In the genomic region with DNA sequence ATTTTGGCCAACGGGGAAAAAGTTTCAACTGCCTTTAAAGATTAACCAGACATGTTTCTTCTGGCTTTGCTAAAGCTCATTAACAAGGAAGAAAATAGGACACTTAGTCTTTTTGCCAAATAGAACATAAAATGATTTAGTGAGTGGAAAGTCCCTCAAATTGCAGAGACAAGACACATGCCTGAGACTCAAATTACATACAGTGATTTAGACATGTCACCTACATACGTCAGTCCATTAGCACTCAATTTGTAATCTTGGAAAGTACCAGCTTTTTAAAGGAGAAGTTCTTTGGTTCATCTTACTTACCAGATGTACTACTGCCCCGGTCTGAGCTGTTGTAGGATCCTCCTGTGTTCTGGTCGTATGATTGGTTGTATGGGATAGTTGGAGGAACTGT, we compare ENCODE assay signal across 1 cellular context.
TF ChIP-seq lines count a peak whose summit lies in the region.

No MANE protein-coding gene starts in this region.

TF ChIP-seq in IMR-90, 13 proteins besides CTCF, POLR2A, EP300 and RAD21 (continued from another document):
- TF ChIP-seq FOS (IDR thresholded peaks at IDR 0.05; ENCODE audit: low read depth, low read length) (no peak), CEBPB (IDR thresholded peaks at IDR 0.05; ENCODE audit: low read depth, low read length) (no peak), MAFK (IDR thresholded peaks at IDR 0.05; ENCODE audit: low read depth, low read length) (no peak), MAZ (IDR thresholded peaks at IDR 0.05; ENCODE audit: borderline replicate concordance, low read depth, low read length) (no peak), NFE2L2 (IDR thresholded peaks at IDR 0.05; ENCODE audit: low read depth, low read length) (no peak), SMC3 (IDR thresholded peaks at IDR 0.05; ENCODE audit: low read depth, low read length) (no peak), CHD1 (IDR thresholded peaks at IDR 0.05; ENCODE audit: low read depth, low read length) (no peak), RCOR1 (IDR thresholded peaks at IDR 0.05; ENCODE audit: insufficient replicate concordance, low read length) (no peak)
- TF ChIP-seq, protein P1, sequence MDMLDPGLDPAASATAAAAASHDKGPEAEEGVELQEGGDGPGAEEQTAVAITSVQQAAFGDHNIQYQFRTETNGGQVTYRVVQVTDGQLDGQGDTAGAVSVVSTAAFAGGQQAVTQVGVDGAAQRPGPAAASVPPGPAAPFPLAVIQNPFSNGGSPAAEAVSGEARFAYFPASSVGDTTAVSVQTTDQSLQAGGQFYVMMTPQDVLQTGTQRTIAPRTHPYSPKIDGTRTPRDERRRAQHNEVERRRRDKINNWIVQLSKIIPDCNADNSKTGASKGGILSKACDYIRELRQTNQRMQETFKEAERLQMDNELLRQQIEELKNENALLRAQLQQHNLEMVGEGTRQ (IDR thresholded peaks at IDR 0.05; ENCODE audit: low read depth, low read length) = no peak
- TF ChIP-seq, protein P2, sequence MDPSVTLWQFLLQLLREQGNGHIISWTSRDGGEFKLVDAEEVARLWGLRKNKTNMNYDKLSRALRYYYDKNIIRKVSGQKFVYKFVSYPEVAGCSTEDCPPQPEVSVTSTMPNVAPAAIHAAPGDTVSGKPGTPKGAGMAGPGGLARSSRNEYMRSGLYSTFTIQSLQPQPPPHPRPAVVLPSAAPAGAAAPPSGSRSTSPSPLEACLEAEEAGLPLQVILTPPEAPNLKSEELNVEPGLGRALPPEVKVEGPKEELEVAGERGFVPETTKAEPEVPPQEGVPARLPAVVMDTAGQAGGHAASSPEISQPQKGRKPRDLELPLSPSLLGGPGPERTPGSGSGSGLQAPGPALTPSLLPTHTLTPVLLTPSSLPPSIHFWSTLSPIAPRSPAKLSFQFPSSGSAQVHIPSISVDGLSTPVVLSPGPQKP (IDR thresholded peaks at IDR 0.05; ENCODE audit: borderline replicate concordance, low read depth, low read length) = no peak
TF ChIP-seq in IMR-90: peak in this region for 0.
